Comparison of ENCODE assay signal across 25 cellular contexts in the genomic region with DNA sequence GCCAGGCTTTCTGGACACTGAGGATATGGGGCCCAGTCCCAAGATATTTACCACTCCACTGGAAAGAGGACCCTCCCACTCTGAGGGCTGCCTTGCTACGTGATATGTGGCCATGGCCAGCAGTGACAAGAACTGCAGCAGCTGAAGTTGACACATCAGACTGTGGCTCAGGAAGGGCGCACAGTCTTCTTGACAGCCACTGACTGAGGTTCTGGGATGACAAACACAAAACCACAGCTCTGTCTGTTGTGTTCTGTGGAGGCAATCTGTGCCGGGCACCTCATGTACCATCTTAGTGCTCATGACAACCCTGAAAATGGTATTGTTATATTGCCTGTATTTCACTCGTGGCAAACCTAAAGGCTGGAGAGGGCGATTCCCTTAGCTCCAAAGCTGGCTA. TPM values are rescaled to one million over a fixed set of nuclear protein-coding genes. Genes with fewer than 3 reads are reported as not detected.
"Had no signal": no experiment of that assay in that cellular context is flagged by ENCODE, and none has a peak within 500 bp of the region (broad histone marks: within the 10 kb centered on the region; RNA-seq: fewer than 3 reads in every experiment).

No MANE protein-coding gene starts in this region.

- H3K27ac Mint-ChIP-seq: memory B cell, mesothelial cell of epicardium had no signal

- H3K27ac ChIP-seq: coronary artery, dorsolateral prefrontal cortex, epithelial cell of prostate, esophagus squamous epithelium, gastrocnemius medialis, heart right ventricle, left lung, lower lobe of right lung had no signal

- H3K9me3 Mint-ChIP-seq: memory B cell, mesothelial cell of epicardium had no signal

- H3K4me1 Mint-ChIP-seq: memory B cell, mesothelial cell of epicardium had no signal

- H3K4me1 ChIP-seq: esophagus squamous epithelium, gastrocnemius medialis, heart right ventricle, left lung, lower lobe of right lung had no signal

- H3K9me3 ChIP-seq: esophagus squamous epithelium, gastrocnemius medialis, heart right ventricle, left lung, lower lobe of right lung, mucosa of descending colon had no signal

- ATAC-seq: esophagus mucosa, gastrocnemius medialis, heart right ventricle, left cardiac atrium, left lung, left ventricle myocardium superior, lower lobe of right lung, mucosa of descending colon had no signal

- DNase-seq: dermis blood vessel endothelial cell; dorsolateral prefrontal cortex; effector CD4-positive, alpha-beta T cell; effector memory CD4-positive, alpha-beta T cell; erythroblast; esophagus squamous epithelium; foreskin fibroblast; foreskin melanocyte; gastrocnemius medialis; glutamatergic neuron; head of caudate nucleus; heart right ventricle; hippocampal formation; left cardiac atrium; left ventricle myocardium superior; lower lobe of right lung; mucosa of descending colon had no signal

- H3K4me3 Mint-ChIP-seq: memory B cell, mesothelial cell of epicardium had no signal

- H3K36me3 Mint-ChIP-seq: memory B cell, mesothelial cell of epicardium had no signal

- H3K4me3 ChIP-seq: coronary artery, dorsolateral prefrontal cortex, esophagus squamous epithelium, gastrocnemius medialis, heart right ventricle, left lung, lower lobe of right lung, mucosa of descending colon had no signal

- H3K36me3 ChIP-seq: esophagus squamous epithelium, gastrocnemius medialis, heart right ventricle, left lung, lower lobe of right lung had no signal

- H3K27me3 ChIP-seq: dorsolateral prefrontal cortex, esophagus squamous epithelium, gastrocnemius medialis, left lung had no signal

RNA-seq across cellular contexts. Expression of a gene that starts 16.9 kb away (rescaled TPM):
- total RNA-seq: kidney epithelial cell, left ventricle myocardium superior, mesenteric fat pad had no signal
